ENCODE assay signal across 8 cellular contexts in genomic region chr18:712401-713134, GRCh38. TPM values are rescaled to one million over a fixed set of nuclear protein-coding genes. Genes with fewer than 3 reads are reported as not detected.
DNase-seq lines count a peak whose midpoint lies in the region; ATAC-seq and TF ChIP-seq lines count a peak whose summit lies in the region.

A gene with protein sequence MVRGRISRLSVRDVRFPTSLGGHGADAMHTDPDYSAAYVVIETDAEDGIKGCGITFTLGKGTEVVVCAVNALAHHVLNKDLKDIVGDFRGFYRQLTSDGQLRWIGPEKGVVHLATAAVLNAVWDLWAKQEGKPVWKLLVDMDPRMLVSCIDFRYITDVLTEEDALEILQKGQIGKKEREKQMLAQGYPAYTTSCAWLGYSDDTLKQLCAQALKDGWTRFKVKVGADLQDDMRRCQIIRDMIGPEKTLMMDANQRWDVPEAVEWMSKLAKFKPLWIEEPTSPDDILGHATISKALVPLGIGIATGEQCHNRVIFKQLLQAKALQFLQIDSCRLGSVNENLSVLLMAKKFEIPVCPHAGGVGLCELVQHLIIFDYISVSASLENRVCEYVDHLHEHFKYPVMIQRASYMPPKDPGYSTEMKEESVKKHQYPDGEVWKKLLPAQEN (minus strand): TSS chr18:712630. CDS start chr18:712587, 43 bp downstream.

- no CpG with 5 or more reads among the region's 91 CpGs for WGBS in mesendoderm (ENCODE audit: extremely low coverage, insufficient coverage, low lambda C conversion rate)

- peaks cover 11% of the 10 kb centered on the region for H3K79me1 ChIP-seq in mesendoderm (ENCODE audit: low read length)

- ATAC-seq in GM18868 (IDR thresholded peaks at IDR 0.05; ENCODE audit: unreplicated experiment), result peak; percentile 88
- peak; percentile 80 for ATAC-seq in HG03103 (IDR thresholded peaks at IDR 0.05; ENCODE audit: low read depth, unreplicated experiment)

- no peak within 1 kb of the TSS for H3K23ac ChIP-seq in mesendoderm (ENCODE audit: low read length)

- H3K4me2 ChIP-seq in mesendoderm (ENCODE audit: low read length), result peak within 1 kb of the TSS; percentile 99

- H3K9me3 ChIP-seq in endocrine pancreas (ENCODE audit: control insufficient read depth, low read length), result no peaks in the 10 kb centered on the region

- H2AK5ac ChIP-seq in mesendoderm (ENCODE audit: low read length), result peak within 1 kb of the TSS; percentile 72

- no peak within 1 kb of the TSS for H2BK15ac ChIP-seq in mesendoderm (replicated peaks; ENCODE audit: low read depth)

- H3K79me2 ChIP-seq in mesendoderm (ENCODE audit: control insufficient read depth, insufficient read depth, low read length), result peaks cover 13% of the 10 kb centered on the region

- H3K27me3 ChIP-seq in endocrine pancreas (ENCODE audit: control insufficient read depth, insufficient read depth, low read length) (no peaks in the 10 kb centered on the region), mesendoderm (ENCODE audit: insufficient read depth, low read length, poor library complexity) (no peaks in the 10 kb centered on the region)

- H3K36me3 ChIP-seq in endocrine pancreas (ENCODE audit: control insufficient read depth, insufficient read depth, low read length), result peaks cover 3% of the 10 kb centered on the region
- H3K36me3 ChIP-seq in mesendoderm (ENCODE audit: control insufficient read depth, insufficient read depth, low read length), result no peaks in the 10 kb centered on the region

- peak; percentile 69 for TF ChIP-seq CTCF in AG09319 (IDR thresholded peaks at IDR 0.05; ENCODE audit: low read depth, low read length)

- H3K18ac ChIP-seq in mesendoderm (ENCODE audit: low read length), result peak within 1 kb of the TSS; percentile 69

- H3K4me3 ChIP-seq in endocrine pancreas (ENCODE audit: control insufficient read depth, insufficient read depth, low read length), result peak within 1 kb of the TSS; percentile 89
- H3K4me3 ChIP-seq in mesendoderm (ENCODE audit: low read length), result peak within 1 kb of the TSS; percentile 88

- no peak within 1 kb of the TSS for H2BK5ac ChIP-seq in mesendoderm (ENCODE audit: low read length)

- H2BK120ac ChIP-seq in mesendoderm (ENCODE audit: low read depth, low read length), result no peak within 1 kb of the TSS

- H4K5ac ChIP-seq in mesendoderm (ENCODE audit: low read length), result no peak within 1 kb of the TSS

- H3K4me1 ChIP-seq in endocrine pancreas (ENCODE audit: control insufficient read depth, insufficient read depth, low read length), result peaks cover 3% of the 10 kb centered on the region
- H3K4me1 ChIP-seq in mesendoderm (ENCODE audit: control insufficient read depth, low read depth, low read length), result no peaks in the 10 kb centered on the region

- H3K27ac ChIP-seq in mesendoderm (ENCODE audit: low read depth, low read length), result peak within 1 kb of the TSS; percentile 67

- H3K9ac ChIP-seq in endocrine pancreas (ENCODE audit: control insufficient read depth, insufficient read depth, low read length) (peak within 1 kb of the TSS; percentile 96), mesendoderm (ENCODE audit: low read length) (peak within 1 kb of the TSS; percentile 93)

- peak; percentile 43 for DNase-seq in AG09319 (ENCODE audit: extremely low read depth, low read depth)
- peak; percentile 80 for DNase-seq in NCI-H774 (lab: John Stamatoyannopoulos, UW)
- DNase-seq in activated CD8-positive, alpha-beta memory T cell treated with anti-CD3 and anti-CD28 coated beads for 48 hours (ENCODE audit: low read depth in 2 of 3, low spot score in 2 of 3), result peak; percentile 82 to 89 (median 83)
- DNase-seq in mesendoderm, result peak; percentile 94
- DNase-seq in stimulated activated CD8-positive, alpha-beta memory T cell treated with anti-CD3 and anti-CD28 coated beads, Interleukin-15, amount 100 ng/mL, for 1 hour (ENCODE audit: low read depth), result peak; percentile 62

- no peak within 1 kb of the TSS for H3K4ac ChIP-seq in mesendoderm (ENCODE audit: low read depth, low read length)

- H3K56ac ChIP-seq in mesendoderm (ENCODE audit: low read length), result peak within 1 kb of the TSS; percentile 93

- no peak within 1 kb of the TSS for H4K8ac ChIP-seq in mesendoderm (ENCODE audit: low read depth, low read length)

RNA-seq across cellular contexts. Expression of the gene that starts here (rescaled TPM):
- 19.5 TPM for polyA plus RNA-seq in mesendoderm (2013, experiment 1 of 2)
- 18.9 TPM for polyA plus RNA-seq in mesendoderm (2013, experiment 2 of 2)

Comparison
In these comparisons a context has a peak if more than half of its experiments do, and no peak if none do; other contexts are left out.
1. Peak in every context shown above with its lines: DNase-seq, ATAC-seq, H3K4me3 ChIP-seq and H3K27ac ChIP-seq.
2. DNase-seq: peak in every context shown above with its lines; median percentile 94 in mesendoderm; 83 in activated CD8-positive, alpha-beta memory T cell treated with anti-CD3 and anti-CD28 coated beads for 48 hours; 80 in NCI-H774; 62 in stimulated activated CD8-positive, alpha-beta memory T cell treated with anti-CD3 and anti-CD28 coated beads, Interleukin-15, amount 100 ng/mL, for 1 hour; 43 in AG09319.